19 cellular contexts compared by ENCODE assay signal in the genomic region with DNA sequence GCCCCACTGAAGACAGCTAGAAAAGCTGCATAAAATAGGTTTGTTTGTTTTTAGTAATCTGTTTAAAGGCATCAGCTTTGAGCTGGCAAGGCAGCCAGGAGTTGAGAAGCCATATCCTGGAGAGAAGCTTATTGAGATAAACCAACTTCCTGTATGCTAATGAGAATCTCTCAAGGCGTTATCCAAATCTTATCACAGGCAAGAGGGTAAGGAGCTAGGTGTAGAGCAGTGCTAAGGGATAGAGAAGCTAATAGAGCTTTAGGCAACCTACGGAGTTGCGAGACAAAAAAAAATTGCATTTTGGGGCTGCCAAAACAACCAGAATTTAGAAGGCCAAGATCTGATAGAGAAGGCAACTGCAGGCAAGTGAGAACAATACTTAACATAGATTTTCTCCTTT.
A peak's percentile ranks its signal among the peaks of the same experiment; 100 is the strongest.
DNase-seq lines count a peak whose midpoint lies in the region; ATAC-seq and TF ChIP-seq lines count a peak whose summit lies in the region.
"Had no signal": no experiment of that assay in that cellular context is flagged by ENCODE, and none has a peak within 500 bp of the region (broad histone marks: within the 10 kb centered on the region; RNA-seq: fewer than 3 reads in every experiment).

No MANE protein-coding gene starts in this region.

- no peak overlapping the region for H2AK5ac ChIP-seq in H9 (ENCODE audit: insufficient read length, low read length)

- H4K20me1 ChIP-seq in H9 (ENCODE audit: control insufficient read depth, insufficient read depth, insufficient read length) (no peaks in the 10 kb centered on the region), hepatocyte (ENCODE audit: insufficient read depth, poor library complexity, severe bottlenecking) (no peaks in the 10 kb centered on the region), smooth muscle cell (ENCODE audit: low read depth) (no peaks in the 10 kb centered on the region)
- H4K20me1 ChIP-seq: BLaER1 treated with 17β-estradiol and CSF1 and Interleukin-3, amounts not matched to agents 10 nM and 100 nM had no signal

- no peaks in the 10 kb centered on the region for H3K23me2 ChIP-seq in H9 (ENCODE audit: insufficient read length, low read depth, low read length, poor library complexity, severe bottlenecking)

- H2AFZ ChIP-seq in H9 (ENCODE audit: low read length) (peak overlapping the region; percentile 25), hepatocyte (peak overlapping the region; percentile 10), smooth muscle cell (ENCODE audit: low read depth) (peak overlapping the region; percentile 83)

- no peak for ATAC-seq in esophagus mucosa
- no peak for ATAC-seq in HG03469 (IDR thresholded peaks at IDR 0.05; ENCODE audit: unreplicated experiment)
- ATAC-seq: HCT116 had no signal

- H3K56ac ChIP-seq in H9 (ENCODE audit: insufficient read length, low read depth, low read length): no peak overlapping the region

- no peak overlapping the region for H2BK12ac ChIP-seq in H9 (ENCODE audit: insufficient read length, low read depth, low read length)

- H3K9me2 ChIP-seq in hepatocyte (replicated peaks; ENCODE audit: insufficient read depth): no peaks in the 10 kb centered on the region

- peaks cover 0 to 23% (median 9%) of the 10 kb centered on the region in 3 experiments; a peak in 5 of 7 replicates for H3K36me3 Mint-ChIP-seq in H9 (ENCODE audit: insufficient read depth in 1 of 3, low read depth in 3 of 3)
- H3K36me3 Mint-ChIP-seq: CD4-positive, alpha-beta memory T cell had no signal

- H3F3A ChIP-seq in smooth muscle cell (ENCODE audit: low read depth): no peaks in the 10 kb centered on the region

- H3K4me1 ChIP-seq in H9 (ENCODE audit: insufficient read depth, low read length) (no peaks in the 10 kb centered on the region; the same call in 1 of the 2 replicates), hepatocyte (ENCODE audit: insufficient read depth) (no peaks in the 10 kb centered on the region), smooth muscle cell (ENCODE audit: low read depth) (peaks cover 7% of the 10 kb centered on the region)
- H3K4me1 ChIP-seq: BLaER1 treated with 17β-estradiol and CSF1 and Interleukin-3, amounts not matched to agents 10 nM and 100 nM; Caco-2; SJCRH30 had no signal

- H4K8ac ChIP-seq in H9 (replicated peaks; ENCODE audit: insufficient read length, low read depth, low read length): no peak overlapping the region

- H3K36me3 ChIP-seq in SK-N-MC (ENCODE audit: insufficient read depth, low read length): no peaks in the 10 kb centered on the region
- no peaks in the 10 kb centered on the region for H3K36me3 ChIP-seq in hepatocyte (replicated peaks; ENCODE audit: insufficient read depth, low read depth)
- no peaks in the 10 kb centered on the region for H3K36me3 ChIP-seq in smooth muscle cell (ENCODE audit: low read depth)
- H3K36me3 ChIP-seq: BLaER1 treated with 17β-estradiol and CSF1 and Interleukin-3, amounts not matched to agents 10 nM and 100 nM; SJCRH30 had no signal

- no peak overlapping the region for H4K5ac ChIP-seq in H9 (ENCODE audit: insufficient read length, low read depth, low read length)

- H3K23ac ChIP-seq in H9 (ENCODE audit: insufficient read length, low read depth, low read length): no peak overlapping the region

- no peak overlapping the region for H3K4me3 ChIP-seq in SK-N-MC
- no peak overlapping the region for H3K4me3 ChIP-seq in hepatocyte
- no peak overlapping the region for H3K4me3 ChIP-seq in smooth muscle cell
- H3K4me3 ChIP-seq: BLaER1 treated with 17β-estradiol and CSF1 and Interleukin-3, amounts not matched to agents 10 nM and 100 nM; SJCRH30 had no signal

- no peak overlapping the region for H4K91ac ChIP-seq in H9 (ENCODE audit: insufficient read length, low read depth, low read length)

- H3K4me3 Mint-ChIP-seq in H9: no peak overlapping the region
- H3K4me3 Mint-ChIP-seq: CD4-positive, alpha-beta memory T cell had no signal

- H3K9me3 Mint-ChIP-seq in H9: peaks cover 7 to 13% of the 10 kb centered on the region in 2 experiments; a peak in 4 of 5 replicates

- H3T11ph ChIP-seq in H9 (ENCODE audit: low read length): no peak overlapping the region

- H3K9ac ChIP-seq in H9 (ENCODE audit: extremely low read depth, insufficient read length, low read length) (no peak overlapping the region), SK-N-MC (ENCODE audit: insufficient read length) (no peak overlapping the region), smooth muscle cell (ENCODE audit: low read depth) (no peak overlapping the region)
- H3K9ac ChIP-seq: BLaER1 treated with 17β-estradiol and CSF1 and Interleukin-3, amounts not matched to agents 10 nM and 100 nM; KMS-11 had no signal

- no peak overlapping the region for H2BK20ac ChIP-seq in H9 (ENCODE audit: low read depth, low read length, poor library complexity, severe bottlenecking)

- H3K18ac ChIP-seq in H9 (ENCODE audit: insufficient read length, low read depth, low read length): no peak overlapping the region

- no peak overlapping the region for H2BK15ac ChIP-seq in H9 (ENCODE audit: low read depth, low read length)

- peak overlapping the region in 1 of 3 experiments; percentile 49; a peak in 2 of 7 replicates for H3K27ac Mint-ChIP-seq in H9
- H3K27ac Mint-ChIP-seq: CD4-positive, alpha-beta memory T cell had no signal

- DNase-seq in H9: no peak
- DNase-seq in SK-N-MC (ENCODE audit: low read depth, low spot score): peak; percentile 12
- no peak for DNase-seq in hepatocyte (ENCODE audit: low spot score)
- DNase-seq in smooth muscle cell (lab: John Stamatoyannopoulos, UW; ENCODE audit: unreplicated experiment): no peak
- no peak for DNase-seq in cerebellar nuclear complex (lab: John Stamatoyannopoulos, UW)
- DNase-seq: CD4-positive, alpha-beta memory T cell; DMS 273 treated with DMSO at 0.1 percent for 48 hours; NCI-H1105 treated with DMSO at 0.1 percent for 48 hours; NCI-H2029 treated with DMSO at 0.1 percent for 48 hours; NCI-H226; NCI-H510A treated with DMSO at 0.1 percent for 48 hours; NCI-H748 treated with DMSO at 0.1 percent for 48 hours had no signal

- no peak overlapping the region for H3K4ac ChIP-seq in H9 (ENCODE audit: low read depth, low read length)

- H2BK120ac ChIP-seq in H9 (ENCODE audit: low read depth, low read length, poor library complexity, severe bottlenecking): no peak overlapping the region

- H3K14ac ChIP-seq in H9 (ENCODE audit: insufficient read depth, low read length): no peak overlapping the region

- H3K27ac ChIP-seq in H9 (ENCODE audit: insufficient read length, low read depth, low read length) (no peak overlapping the region), SK-N-MC (no peak overlapping the region), hepatocyte (no peak overlapping the region), smooth muscle cell (ENCODE audit: low read depth) (no peak overlapping the region)
- H3K27ac ChIP-seq: BLaER1 treated with 17β-estradiol and CSF1 and Interleukin-3, amounts not matched to agents 10 nM and 100 nM; KMS-11; SJCRH30 had no signal

- no peaks in the 10 kb centered on the region for H3K79me2 ChIP-seq in H9 (ENCODE audit: insufficient read depth, low read length)
- no peaks in the 10 kb centered on the region for H3K79me2 ChIP-seq in hepatocyte
- no peaks in the 10 kb centered on the region for H3K79me2 ChIP-seq in smooth muscle cell (ENCODE audit: low read depth)

- no peak overlapping the region for H2BK5ac ChIP-seq in H9 (ENCODE audit: insufficient read length, low read length)

- no peaks in the 10 kb centered on the region for H3K27me3 Mint-ChIP-seq in H9 (ENCODE audit: low read depth)

- H3K9me3 ChIP-seq in H9 (ENCODE audit: control insufficient read depth, low read depth, low read length) (no peaks in the 10 kb centered on the region), SK-N-MC (ENCODE audit: low read depth, low read length) (no peaks in the 10 kb centered on the region), hepatocyte (ENCODE audit: low read depth) (no peaks in the 10 kb centered on the region), smooth muscle cell (replicated peaks; ENCODE audit: low read depth) (no peaks in the 10 kb centered on the region)
- H3K9me3 ChIP-seq: SJCRH30 had no signal

- H3K79me1 ChIP-seq in H9 (ENCODE audit: insufficient read depth, low read depth, low read length, poor library complexity, severe bottlenecking): no peaks in the 10 kb centered on the region

- WGBS in H9 (ENCODE audit: extremely low coverage, insufficient read length, low lambda C conversion rate): no CpG with 5 or more reads among the region's 3 CpGs
- WGBS in hepatocyte (ENCODE audit: low lambda C conversion rate, missing lambda C conversion rate): 78% methylated on average over 3 of the region's 3 CpGs
- 65% methylated on average over 3 of the region's 3 CpGs for WGBS in smooth muscle cell (ENCODE audit: low lambda C conversion rate)

- peaks cover 5 to 6% of the 10 kb centered on the region in 2 experiments; a peak in 3 of 4 replicates for H3K4me1 Mint-ChIP-seq in H9
- H3K4me1 Mint-ChIP-seq: CD4-positive, alpha-beta memory T cell had no signal

- H3K4me2 ChIP-seq in H9 (ENCODE audit: insufficient read depth, insufficient read length, low read length) (no peak overlapping the region), hepatocyte (no peak overlapping the region), smooth muscle cell (peak overlapping the region; percentile 22)
- H3K4me2 ChIP-seq: BLaER1 treated with 17β-estradiol and CSF1 and Interleukin-3, amounts not matched to agents 10 nM and 100 nM; KMS-11 had no signal

- H3K27me3 ChIP-seq in H9 (ENCODE audit: insufficient read depth, low read length) (no peaks in the 10 kb centered on the region), hepatocyte (no peaks in the 10 kb centered on the region), smooth muscle cell (ENCODE audit: low read depth) (no peaks in the 10 kb centered on the region)
- H3K27me3 ChIP-seq: BLaER1 treated with 17β-estradiol and CSF1 and Interleukin-3, amounts not matched to agents 10 nM and 100 nM; SJCRH30 had no signal

- TF ChIP-seq CTCF in H9 (conservative IDR thresholded peaks at IDR 0.05): no peak
- no peak for TF ChIP-seq CTCF in hepatocyte (IDR thresholded peaks at IDR 0.05; ENCODE audit: poor library complexity)
- TF ChIP-seq CTCF in smooth muscle cell (IDR thresholded peaks at IDR 0.05; ENCODE audit: borderline replicate concordance, insufficient read depth, poor library complexity, severe bottlenecking): no peak

Comparison
In these comparisons a context has a peak if more than half of its experiments do, and no peak if none do; other contexts are left out.
1. H2AFZ ChIP-seq: peak in every context shown above with its lines; median percentile 83 in smooth muscle cell; 25 in H9; 10 in hepatocyte.